ENCODE assay signal across 33 cellular contexts in genomic region chr10:113988535-113988934, GRCh38. TPM values are rescaled to one million over a fixed set of nuclear protein-coding genes. Genes with fewer than 3 reads are reported as not detected.
"Had no signal": no experiment of that assay in that cellular context is flagged by ENCODE, and none has a peak within 500 bp of the region (broad histone marks: within the 10 kb centered on the region; RNA-seq: fewer than 3 reads in every experiment).

No MANE protein-coding gene starts in this region.

- H3K4me3 Mint-ChIP-seq: activated B cell treated with CpG ODN at 0.5 μM for 24 hours; activated CD4-positive, alpha-beta memory T cell treated with anti-CD3 and anti-CD28 coated beads for 36 hours; activated CD4-positive, alpha-beta T cell treated with anti-CD3 and anti-CD28 coated beads, Interleukin-2, amount 10 ng/mL, durations not matched to agents 24 days and 14 days; activated CD8-positive, alpha-beta T cell treated with anti-CD3 and anti-CD28 coated beads for 36 hours; activated naive CD4-positive, alpha-beta T cell treated with anti-CD3 and anti-CD28 coated beads for 36 hours; activated naive CD8-positive, alpha-beta T cell treated with anti-CD3 and anti-CD28 coated beads for 36 hours; activated T-cell treated with anti-CD3 and anti-CD28 coated beads, Interleukin-2, amount 50 U/mL, for 4 hours; activated T-cell treated with anti-CD3 and anti-CD28 coated beads, Interleukin-2, amount 50 U/mL, for 72 hours; activated T-helper 1 cell treated with anti-CD3 and anti-CD28 coated beads, Interleukin-12 subunit alpha, Interleukin-12 subunit beta, Interleukin-2, Interleukin-4 antibody, amounts not matched to agents 30 ng/mL and 10 ng/mL and 1 ng/mL, durations not matched to agents 14 hours and 24 hours and 36 hours; activated T-helper 17 cell treated with anti-CD3 and anti-CD28 coated beads, Interleukin-2, amount 50 U/mL, for 72 hours; T-helper 1 cell treated with Interleukin-12 subunit alpha and Interleukin-12 subunit beta and Interleukin-4 antibody, amounts not matched to agents 30 μg/mL and 1 μg/mL, for 36 hours; T-helper 2 cell treated with Interferon-gamma antibody and Interleukin-4, amounts not matched to agents 5 μg/mL and 100 μg/mL, for 36 hours had no signal

- H3K9me3 ChIP-seq: ascending aorta, body of pancreas, breast epithelium had no signal

- DNase-seq: activated B cell treated with CpG ODN at 0.5 μM for 24 hours; activated CD4-positive, alpha-beta memory T cell treated with anti-CD3 and anti-CD28 coated beads for 36 hours; activated CD4-positive, alpha-beta T cell treated with anti-CD3 and anti-CD28 coated beads for 4 hours; activated CD4-positive, alpha-beta T cell treated with anti-CD3 and anti-CD28 coated beads, Interleukin-2, amount 10 ng/mL, durations not matched to agents 24 days and 14 days; activated CD4-positive, alpha-beta T cell treated with anti-CD3 and anti-CD28 coated beads, Interleukin-2, amount 50 U/mL, for 1 hour; activated CD4-positive, alpha-beta T cell treated with anti-CD3 and anti-CD28 coated beads, Interleukin-2, amount 50 U/mL, for 4 hours; activated CD4-positive, CD25-positive, alpha-beta regulatory T cell treated with anti-CD3 and anti-CD28 coated beads, Interleukin-2, amount 50 U/mL, for 72 hours; activated CD8-positive, alpha-beta memory T cell treated with anti-CD3 and anti-CD28 coated beads, Interleukin-2, amount 50 U/mL, for 4 hours; activated CD8-positive, alpha-beta T cell treated with anti-CD3 and anti-CD28 coated beads for 36 hours; activated effector memory CD4-positive, alpha-beta T cell treated with anti-CD3 and anti-CD28 coated beads, Interleukin-2, amount 50 U/mL, for 16 hours; activated gamma-delta T cell treated with Interleukin-2 at 50 U/mL for 16 hours; activated naive CD4-positive, alpha-beta T cell; activated naive CD4-positive, alpha-beta T cell treated with anti-CD3 and anti-CD28 coated beads, Interleukin-2, amount 50 U/mL, for 16 hours; activated naive CD8-positive, alpha-beta T cell treated with anti-CD3 and anti-CD28 coated beads for 36 hours; activated T-cell treated with anti-CD3 and anti-CD28 coated beads for 4 hours; activated T-cell treated with anti-CD3 and anti-CD28 coated beads, Interleukin-2, amount 50 U/mL, for 1 hour; activated T-cell treated with anti-CD3 and anti-CD28 coated beads, Interleukin-2, amount 50 U/mL, for 4 hours; activated T-cell treated with anti-CD3 and anti-CD28 coated beads, Interleukin-2, amount 50 U/mL, for 72 hours; anterior cingulate cortex; brain microvascular endothelial cell; central memory CD4-positive, alpha-beta T cell; T-helper 9 cell had no signal

- H3K27ac Mint-ChIP-seq: activated B cell treated with CpG ODN at 0.5 μM for 24 hours; activated CD4-positive, alpha-beta memory T cell treated with anti-CD3 and anti-CD28 coated beads for 36 hours; activated CD4-positive, alpha-beta T cell treated with anti-CD3 and anti-CD28 coated beads, Interleukin-2, amount 10 ng/mL, durations not matched to agents 24 days and 14 days; activated CD8-positive, alpha-beta T cell treated with anti-CD3 and anti-CD28 coated beads for 36 hours; activated naive CD4-positive, alpha-beta T cell treated with anti-CD3 and anti-CD28 coated beads for 36 hours; activated naive CD4-positive, alpha-beta T cell treated with anti-CD3 and anti-CD28 coated beads, Interleukin-2, amount 50 U/mL, for 72 hours; activated naive CD8-positive, alpha-beta T cell treated with anti-CD3 and anti-CD28 coated beads for 36 hours; activated T-cell treated with anti-CD3 and anti-CD28 coated beads, Interleukin-2, amount 50 U/mL, for 72 hours; activated T-helper 1 cell treated with anti-CD3 and anti-CD28 coated beads, Interleukin-12 subunit alpha, Interleukin-12 subunit beta, Interleukin-2, Interleukin-4 antibody, amounts not matched to agents 30 ng/mL and 10 ng/mL and 1 ng/mL, durations not matched to agents 14 hours and 24 hours and 36 hours; activated T-helper 17 cell treated with anti-CD3 and anti-CD28 coated beads, Interleukin-2, amount 50 U/mL, for 72 hours; T-helper 1 cell treated with Interleukin-12 subunit alpha and Interleukin-12 subunit beta and Interleukin-4 antibody, amounts not matched to agents 30 μg/mL and 1 μg/mL, for 36 hours; T-helper 2 cell treated with Interferon-gamma antibody and Interleukin-4, amounts not matched to agents 5 μg/mL and 100 μg/mL, for 36 hours had no signal

- H3K4me1 ChIP-seq: breast epithelium had no signal

- H3K27me3 ChIP-seq: ascending aorta, body of pancreas, brain microvascular endothelial cell, breast epithelium had no signal

- H3K27ac ChIP-seq: ascending aorta, body of pancreas, brain microvascular endothelial cell, breast epithelium, VCaP had no signal

- ATAC-seq: activated CD8-positive, alpha-beta T cell treated with anti-CD3 and anti-CD28 coated beads for 36 hours; activated T-cell treated with anti-CD3 and anti-CD28 coated beads, Interleukin-2, amount 50 U/mL, for 4 hours; activated T-cell treated with anti-CD3 and anti-CD28 coated beads, Interleukin-2, amount 50 U/mL, for 72 hours; activated T-helper 17 cell treated with anti-CD3 and anti-CD28 coated beads, Interleukin-2, amount 50 U/mL, for 72 hours; body of pancreas had no signal

- FAIRE-seq: colon had no signal

- H3K4me3 ChIP-seq: ascending aorta, body of pancreas, breast epithelium had no signal

- H3K36me3 ChIP-seq: ascending aorta, brain microvascular endothelial cell, breast epithelium had no signal

RNA-seq across cellular contexts. Expression of gene ADRB1, which starts 55.1 kb away (rescaled TPM):
- total RNA-seq: activated B cell treated with CpG ODN at 0.5 μM for 24 hours; activated CD4-positive, alpha-beta memory T cell treated with anti-CD3 and anti-CD28 coated beads for 36 hours; activated CD4-positive, alpha-beta T cell treated with anti-CD3 and anti-CD28 coated beads, Interleukin-2, amount 10 ng/mL, durations not matched to agents 24 days and 14 days; activated naive CD4-positive, alpha-beta T cell treated with anti-CD3 and anti-CD28 coated beads for 36 hours; activated naive CD4-positive, alpha-beta T cell treated with anti-CD3 and anti-CD28 coated beads, Interleukin-2, amount 50 U/mL, for 72 hours; activated T-cell treated with anti-CD3 and anti-CD28 coated beads, Interleukin-2, amount 50 U/mL, for 72 hours; activated T-helper 1 cell treated with anti-CD3 and anti-CD28 coated beads, Interleukin-12 subunit alpha, Interleukin-12 subunit beta, Interleukin-2, Interleukin-4 antibody, amounts not matched to agents 30 ng/mL and 10 ng/mL and 1 ng/mL, durations not matched to agents 14 hours and 24 hours and 36 hours; activated T-helper 17 cell treated with anti-CD3 and anti-CD28 coated beads, Interleukin-2, amount 50 U/mL, for 72 hours; ascending aorta had no signal
